7 cellular contexts compared by ENCODE assay signal in genomic region chr12:92136021-92136735, GRCh38. TPM values are rescaled to one million over a fixed set of nuclear protein-coding genes. Genes with fewer than 3 reads are reported as not detected.
A peak's percentile ranks its signal among the peaks of the same experiment; 100 is the strongest.
DNase-seq lines count a peak whose midpoint lies in the region; ATAC-seq and TF ChIP-seq lines count a peak whose summit lies in the region.

No MANE protein-coding gene starts in this region.

- no peaks in the 10 kb centered on the region for H3K27me3 ChIP-seq in GM23338 (ENCODE audit: insufficient read depth)
- no peaks in the 10 kb centered on the region for H3K27me3 ChIP-seq in PC-9 (ENCODE audit: insufficient read depth, low read depth)
- H3K27me3 ChIP-seq in fibroblast of lung (ENCODE audit: control insufficient read depth, insufficient read depth, low read length) = no peaks in the 10 kb centered on the region
- H3K27me3 ChIP-seq in smooth muscle cell (ENCODE audit: low read depth) = no peaks in the 10 kb centered on the region

- peaks cover 84% of the 10 kb centered on the region for H3K4me1 Mint-ChIP-seq in GM23338

- H3K9ac ChIP-seq in fibroblast of lung (ENCODE audit: insufficient read depth, low read length) (no peak overlapping the region), smooth muscle cell (ENCODE audit: low read depth) (no peak overlapping the region)

- H3K9me2 ChIP-seq in GM23338 (ENCODE audit: insufficient read depth) = no peaks in the 10 kb centered on the region
- no peaks in the 10 kb centered on the region for H3K9me2 ChIP-seq in PC-9 (ENCODE audit: insufficient read depth)

- H3K27me3 Mint-ChIP-seq in GM23338 (ENCODE audit: insufficient read depth, low read depth, poor library complexity) = no peaks in the 10 kb centered on the region

- H4K20me1 ChIP-seq in GM23338 (replicated peaks; ENCODE audit: insufficient read depth) = peaks cover 9% of the 10 kb centered on the region; the same call in 1 of the 2 replicates
- peaks cover 6% of the 10 kb centered on the region; the same call in 1 of the 2 replicates for H4K20me1 ChIP-seq in PC-9 (ENCODE audit: insufficient read depth)
- no peaks in the 10 kb centered on the region for H4K20me1 ChIP-seq in fibroblast of lung (ENCODE audit: control insufficient read depth, extremely low read depth, insufficient read depth, low read length)
- peaks cover 93% of the 10 kb centered on the region for H4K20me1 ChIP-seq in smooth muscle cell (ENCODE audit: low read depth)

- no peak overlapping the region for H3K27ac ChIP-seq in GM23338 (ENCODE audit: low read depth)
- H3K27ac ChIP-seq in PC-9 = peak overlapping the region; percentile 96
- H3K27ac ChIP-seq in fibroblast of lung (ENCODE audit: insufficient read depth, low read length) = peak overlapping the region; percentile 10
- peak overlapping the region; percentile 91 for H3K27ac ChIP-seq in smooth muscle cell (ENCODE audit: low read depth)

- H2AFZ ChIP-seq in GM23338 = no peak overlapping the region
- no peak overlapping the region for H2AFZ ChIP-seq in PC-9
- no peak overlapping the region for H2AFZ ChIP-seq in fibroblast of lung (ENCODE audit: low read length)
- no peak overlapping the region for H2AFZ ChIP-seq in smooth muscle cell (ENCODE audit: low read depth)

- H3K9me3 ChIP-seq in PC-9 (ENCODE audit: insufficient read depth, low read depth) (no peaks in the 10 kb centered on the region), fibroblast of lung (ENCODE audit: control insufficient read depth, insufficient read depth, low read depth, low read length) (no peaks in the 10 kb centered on the region), smooth muscle cell (replicated peaks; ENCODE audit: low read depth) (no peaks in the 10 kb centered on the region)

- peak overlapping the region; percentile 86 for H3K27ac Mint-ChIP-seq in GM23338

- CTCF ChIA-PET in PC-9 (lab: Charles Lee) = interaction anchor here (0.6 to 1.0 kb wide), 2 partner anchors 9 to 755 kb away, joined by 3 to 7 read pairs; no protein-coding TSS in a partner anchor

- intact Hi-C loops in PC-9 (cut with micrococcal nuclease; ENCODE audit: unreplicated experiment) = loop anchor here (2.0 kb wide), 1 partner anchor 249 kb away; no protein-coding TSS in a partner anchor

- H3K79me2 ChIP-seq in GM23338 (replicated peaks; ENCODE audit: insufficient read depth) (peaks cover 100% of the 10 kb centered on the region), PC-9 (ENCODE audit: low read depth) (peaks cover 100% of the 10 kb centered on the region), fibroblast of lung (ENCODE audit: control insufficient read depth, insufficient read depth, low read length) (peaks cover 84% of the 10 kb centered on the region), smooth muscle cell (ENCODE audit: low read depth) (peaks cover 90% of the 10 kb centered on the region)

- H3K4me2 ChIP-seq in GM23338 = peak overlapping the region; percentile 89
- peak overlapping the region; percentile 96; the same call in 1 of the 2 replicates for H3K4me2 ChIP-seq in PC-9
- H3K4me2 ChIP-seq in fibroblast of lung (ENCODE audit: extremely low read depth, insufficient read depth, low read length) = peak overlapping the region; percentile 1
- H3K4me2 ChIP-seq in smooth muscle cell = peak overlapping the region; percentile 89

- peaks cover under 1% of the 10 kb centered on the region; the same call in 1 of the 3 replicates for H3K36me3 Mint-ChIP-seq in GM23338 (ENCODE audit: low read depth)

- DNase-seq in GM23338 (ENCODE audit: low spot score) (no peak), PC-9 (no peak), fibroblast of lung (ENCODE audit: low read depth in 2 of 2) (no peak), smooth muscle cell (lab: John Stamatoyannopoulos, UW; ENCODE audit: unreplicated experiment) (no peak), omental fat pad (ENCODE audit: low spot score) (no peak)
- DNase-seq in stimulated activated CD4-positive, alpha-beta T cell treated with anti-CD3 and anti-CD28 coated beads, Interleukin-1b, Interleukin-23, amount 100 ng/mL, for 48 hours = no peak

- no peaks in the 10 kb centered on the region for H3K36me3 ChIP-seq in GM23338 (ENCODE audit: insufficient read depth)
- H3K36me3 ChIP-seq in PC-9 (ENCODE audit: low read depth) = peaks cover 57% of the 10 kb centered on the region
- H3K36me3 ChIP-seq in fibroblast of lung (ENCODE audit: control insufficient read depth, insufficient read depth, low read length) = no peaks in the 10 kb centered on the region
- no peaks in the 10 kb centered on the region for H3K36me3 ChIP-seq in smooth muscle cell (ENCODE audit: low read depth)

- H3K9me3 Mint-ChIP-seq in GM23338 = no peaks in the 10 kb centered on the region

- H3F3A ChIP-seq in GM23338 (replicated peaks; ENCODE audit: low read depth) (no peaks in the 10 kb centered on the region), PC-9 (ENCODE audit: insufficient read depth, low read depth) (peaks cover 37% of the 10 kb centered on the region; the same call in 1 of the 2 replicates), smooth muscle cell (ENCODE audit: low read depth) (peaks cover 19% of the 10 kb centered on the region)

- BruUV-seq in PC-9 (replicated peaks; lab: Mats Ljungman, UMichigan) = no TSS peak

- ATAC-seq in GM23338 (no peak), HG02870 (IDR thresholded peaks at IDR 0.05; ENCODE audit: unreplicated experiment) (no peak), omental fat pad (ENCODE audit: low FRiP score) (no peak)

- POLR2A ChIA-PET in PC-9 (lab: Charles Lee; ENCODE audit: unreplicated experiment) = interaction anchor here (1.7 kb wide), 1 partner anchor 10 kb away, joined by 14 read pairs; the partner anchor contains the start of gene BTG1

- TF ChIP-seq CTCF in GM23338 (conservative IDR thresholded peaks at IDR 0.05; ENCODE audit: low read depth in 2 of 2) = no peak
- TF ChIP-seq CTCF in PC-9 (conservative IDR thresholded peaks at IDR 0.05) = no peak
- no peak for TF ChIP-seq CTCF in fibroblast of lung (conservative IDR thresholded peaks at IDR 0.05 in 1 of 2, IDR thresholded peaks at IDR 0.05 in 1 of 2; ENCODE audit: low read depth in 1 of 2, low read length in 2 of 2)
- no peak for TF ChIP-seq CTCF in smooth muscle cell (IDR thresholded peaks at IDR 0.05; ENCODE audit: borderline replicate concordance, insufficient read depth, poor library complexity, severe bottlenecking)
- TF ChIP-seq CTCF in omental fat pad (IDR thresholded peaks at IDR 0.05) = no peak

- H3K4me1 ChIP-seq in GM23338 (ENCODE audit: insufficient read depth) (peaks cover 76% of the 10 kb centered on the region), PC-9 (replicated peaks; ENCODE audit: insufficient read depth) (peaks cover 81% of the 10 kb centered on the region), fibroblast of lung (ENCODE audit: control insufficient read depth, extremely low read depth, insufficient read depth, low read length) (peaks cover 22% of the 10 kb centered on the region), smooth muscle cell (ENCODE audit: low read depth) (peaks cover 62% of the 10 kb centered on the region)

- no peak overlapping the region; the same call in 2 of the 3 replicates for H3K4me3 Mint-ChIP-seq in GM23338

- WGBS in smooth muscle cell (ENCODE audit: low lambda C conversion rate) = 86% methylated on average over 9 of the region's 9 CpGs

- H3K4me3 ChIP-seq in GM23338 (no peak overlapping the region), PC-9 (no peak overlapping the region), fibroblast of lung (replicated peaks in 1 of 4; ENCODE audit: control extremely low read depth in 1 of 4, insufficient read depth in 1 of 4, low read depth in 3 of 4, low read length in 4 of 4) (peak overlapping the region in 1 of 4 experiments; percentile 36), smooth muscle cell (no peak overlapping the region)

TF ChIP-seq in GM23338, 12 proteins besides CTCF, POLR2A, EP300 and RAD21:
- no peak for TF ChIP-seq EZH2 (IDR thresholded peaks at IDR 0.05; ENCODE audit: low read depth, unreplicated experiment)
TF ChIP-seq in GM23338: peak in this region for 0.

RNA-seq across cellular contexts. Expression of gene BTG1, which starts 9.5 kb away (rescaled TPM):
- total RNA-seq in GM23338 (2014; rRNA removed; shearing (Covaris generic)) = 15.5 and 16.0 TPM in 2 replicates
- polyA plus RNA-seq in GM23338 (2016; fragmentation: Nextera tagmentation; extraction: Ambion mirVana) (26.8 and 36.2 TPM in 2 replicates), fibroblast of lung (23.1 and 32.2 TPM in 2 replicates), smooth muscle cell (70.4 and 108 TPM in 2 replicates)
- total RNA-seq in PC-9 (2021) (72.4 and 111 TPM in 2 replicates), fibroblast of lung (13.4 and 18.2 TPM in 2 replicates), smooth muscle cell (37.6 and 42.1 TPM in 2 replicates), omental fat pad (100 to 1,000 TPM in 1 of 4 donors, 10 to 100 TPM in 3; 57.8 to 101 (median 75.6) TPM)
- 30.1 and 33.3 TPM in 2 replicates for polyA plus RNA-seq in fibroblast of lung (2012)
- polyA minus RNA-seq in fibroblast of lung (ENCODE audit: low replicate concordance) = 91.7 and 126 TPM in 2 replicates

Comparison
In these comparisons a context has a peak if more than half of its experiments do, and no peak if none do; other contexts are left out.
1. H3K4me2 ChIP-seq: peak in every context shown above with its lines; median percentile 96 in PC-9; 89 in GM23338; 89 in smooth muscle cell; 1 in fibroblast of lung.